ENCODE assay signal across 11 cellular contexts in the genomic region with DNA sequence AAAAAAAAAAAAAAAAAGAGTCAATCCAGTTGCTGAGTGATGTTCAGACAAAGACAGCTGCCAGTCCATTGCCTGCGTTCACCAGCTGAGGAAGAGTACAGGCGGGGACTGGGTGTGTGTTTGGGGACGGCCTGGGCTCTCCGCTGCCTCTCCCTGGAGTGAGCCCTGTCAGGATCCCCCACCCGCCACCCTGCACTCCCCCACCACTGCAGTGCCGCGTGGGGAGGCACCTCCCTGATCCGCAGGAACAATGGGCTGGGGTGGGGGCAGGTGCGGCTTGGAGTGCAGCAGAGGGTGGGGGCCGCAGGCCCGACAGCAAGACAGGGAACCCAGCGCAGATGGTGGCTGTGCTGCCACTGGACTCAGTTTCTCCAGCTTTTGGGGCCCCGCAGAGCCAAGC. TPM values are rescaled to one million over a fixed set of nuclear protein-coding genes. Genes with fewer than 3 reads are reported as not detected.
DNase-seq lines count a peak whose midpoint lies in the region; ATAC-seq and TF ChIP-seq lines count a peak whose summit lies in the region.
"Had no signal": no experiment of that assay in that cellular context is flagged by ENCODE, and none has a peak within 500 bp of the region (broad histone marks: within the 10 kb centered on the region; RNA-seq: fewer than 3 reads in every experiment).

No MANE protein-coding gene starts in this region.

- H3K4me1 ChIP-seq in RWPE2 (ENCODE audit: insufficient read depth, poor library complexity, severe bottlenecking) (no peaks in the 10 kb centered on the region), right atrium auricular region (peaks cover 0 to 13% of the 10 kb centered on the region in 2 donors), Karpas-422 (ENCODE audit: low read length) (no peaks in the 10 kb centered on the region)

- H3K9me3 ChIP-seq in RWPE2 (ENCODE audit: severe bottlenecking) (no peaks in the 10 kb centered on the region), right atrium auricular region (no peaks in the 10 kb centered on the region), Karpas-422 (ENCODE audit: low read length) (no peaks in the 10 kb centered on the region)

- no peak overlapping the region for H3K27ac Mint-ChIP-seq in endothelial cell (ENCODE audit: unreplicated experiment)

- H4K20me1 ChIP-seq in Karpas-422 (ENCODE audit: insufficient read depth, low read depth, low read length) = no peaks in the 10 kb centered on the region

- no peaks in the 10 kb centered on the region for H3K79me2 ChIP-seq in Karpas-422 (ENCODE audit: low read length)

- H3K36me3 ChIP-seq in RWPE2 (ENCODE audit: low read depth) (no peaks in the 10 kb centered on the region), right atrium auricular region (no peaks in the 10 kb centered on the region), Karpas-422 (ENCODE audit: insufficient read depth, low read length) (no peaks in the 10 kb centered on the region)

- H2AFZ ChIP-seq in Karpas-422 (ENCODE audit: low read length) = no peak overlapping the region

- no peak overlapping the region for H3K9ac ChIP-seq in Karpas-422 (ENCODE audit: low read length)

- H3K27me3 Mint-ChIP-seq in endothelial cell (ENCODE audit: unreplicated experiment) = peaks cover 30% of the 10 kb centered on the region

- no peaks in the 10 kb centered on the region for H3K9me3 Mint-ChIP-seq in endothelial cell (ENCODE audit: unreplicated experiment)

- H3K4me3 ChIP-seq in AG09309 (ENCODE audit: control insufficient read depth, low read depth, low read length) (peak overlapping the region; percentile 98), RWPE2 (ENCODE audit: severe bottlenecking) (peak overlapping the region; percentile 72), right atrium auricular region (peak overlapping the region; percentile 85 to 91), Karpas-422 (ENCODE audit: low read length) (no peak overlapping the region)

- no peak for ATAC-seq in RWPE2 (ENCODE audit: low read depth)
- ATAC-seq in HG03432 (IDR thresholded peaks at IDR 0.05; ENCODE audit: unreplicated experiment) = no peak
- ATAC-seq: left lobe of liver had no signal

- peaks cover 3% of the 10 kb centered on the region for H3K36me3 Mint-ChIP-seq in endothelial cell (ENCODE audit: low read depth, unreplicated experiment)

- H3K4me3 Mint-ChIP-seq in endothelial cell (ENCODE audit: unreplicated experiment) = no peak overlapping the region

- no peak for DNase-seq in AG09309 (ENCODE audit: low read depth)
- DNase-seq in RWPE2 (ENCODE audit: low spot score) = no peak
- no peak for DNase-seq in right atrium auricular region (ENCODE audit: low spot score)
- peak; percentile 71 for DNase-seq in posterior vena cava (ENCODE audit: low spot score)
- no peak for DNase-seq in Karpas-422
- DNase-seq in HEK293T (ENCODE audit: extremely low spot score) = no peak
- DNase-seq in endothelial cell (ENCODE audit: low spot score) = no peak
- DNase-seq: cerebellar nuclear complex, RPMI8226 had no signal

- POLR2A ChIA-PET in HEK293T (lab: Yijun Ruan, JAX) = no interaction called here

- no peak overlapping the region for H3K4me2 ChIP-seq in Karpas-422 (ENCODE audit: low read depth, low read length, poor library complexity, severe bottlenecking)

- H3K27me3 ChIP-seq in RWPE2 (ENCODE audit: insufficient read depth, poor library complexity, severe bottlenecking) (no peaks in the 10 kb centered on the region), right atrium auricular region (no peaks in the 10 kb centered on the region), Karpas-422 (ENCODE audit: low read length) (no peaks in the 10 kb centered on the region)

- peaks cover 6% of the 10 kb centered on the region for H3K4me1 Mint-ChIP-seq in endothelial cell (ENCODE audit: unreplicated experiment)

- CTCF ChIA-PET in HEK293T (lab: Yijun Ruan, JAX) = no interaction called here

- no peaks in the 10 kb centered on the region for H3K9me2 ChIP-seq in Karpas-422 (replicated peaks; ENCODE audit: insufficient read depth, low read length)

- TF ChIP-seq CTCF in AG09309 (IDR thresholded peaks at IDR 0.05; ENCODE audit: control insufficient read depth, insufficient read depth, low read depth, low read length, missing control alignments) (no peak), RWPE2 (IDR thresholded peaks at IDR 0.05; ENCODE audit: poor library complexity, severe bottlenecking) (no peak), right atrium auricular region (IDR thresholded peaks at IDR 0.05) (no peak), endothelial cell (IDR thresholded peaks at IDR 0.05; ENCODE audit: unreplicated experiment) (no peak)

- intact Hi-C loops in posterior vena cava (cut with DNase I) = loop anchor here (10.0 kb wide), 2 partner anchors 46 to 56 kb away; no protein-coding TSS in a partner anchor

- H3K27ac ChIP-seq in RWPE2 (ENCODE audit: poor library complexity, severe bottlenecking) (no peak overlapping the region), right atrium auricular region (peak overlapping the region; percentile 80 to 92), Karpas-422 (ENCODE audit: low read length) (no peak overlapping the region)

TF ChIP-seq in HEK293T, 16 proteins besides CTCF, POLR2A, EP300 and RAD21:
- TF ChIP-seq ARNT (IDR thresholded peaks at IDR 0.05) (no peak), FOXA1 (IDR thresholded peaks at IDR 0.05) (no peak), ELF4 (IDR thresholded peaks at IDR 0.05) (no peak), SP1 (IDR thresholded peaks at IDR 0.05) (no peak), SUZ12 (IDR thresholded peaks at IDR 0.05) (no peak), LEF1 (IDR thresholded peaks at IDR 0.05; ENCODE audit: borderline replicate concordance) (no peak), NFRKB (IDR thresholded peaks at IDR 0.05) (no peak), HDGF (IDR thresholded peaks at IDR 0.05; ENCODE audit: borderline replicate concordance) (no peak), FOXM1 (IDR thresholded peaks at IDR 0.05; ENCODE audit: borderline replicate concordance) (no peak), ZNF384 (IDR thresholded peaks at IDR 0.05) (no peak)
- TF ChIP-seq, protein P1, sequence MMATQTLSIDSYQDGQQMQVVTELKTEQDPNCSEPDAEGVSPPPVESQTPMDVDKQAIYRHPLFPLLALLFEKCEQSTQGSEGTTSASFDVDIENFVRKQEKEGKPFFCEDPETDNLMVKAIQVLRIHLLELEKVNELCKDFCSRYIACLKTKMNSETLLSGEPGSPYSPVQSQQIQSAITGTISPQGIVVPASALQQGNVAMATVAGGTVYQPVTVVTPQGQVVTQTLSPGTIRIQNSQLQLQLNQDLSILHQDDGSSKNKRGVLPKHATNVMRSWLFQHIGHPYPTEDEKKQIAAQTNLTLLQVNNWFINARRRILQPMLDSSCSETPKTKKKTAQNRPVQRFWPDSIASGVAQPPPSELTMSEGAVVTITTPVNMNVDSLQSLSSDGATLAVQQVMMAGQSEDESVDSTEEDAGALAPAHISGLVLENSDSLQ (IDR thresholded peaks at IDR 0.05) = no peak
TF ChIP-seq in HEK293T: peak in this region for 0.

RNA-seq across cellular contexts. Expression of a gene that starts 1.4 kb away (rescaled TPM):
- total RNA-seq in right atrium auricular region (10 to 100 TPM; 10.1 to 11.5 TPM), posterior vena cava (10 to 100 TPM; 20.5 to 20.8 TPM), endothelial cell (ENCODE audit: unreplicated experiment) (2.8 TPM)
- total RNA-seq in Karpas-422 (2014; rRNA removed; shearing (Covaris generic); ENCODE audit: low replicate concordance) = 0.07 TPM in 2 replicates

Comparison
In these comparisons a context has a peak if more than half of its experiments do, and no peak if none do; other contexts are left out.
1. H3K27ac ChIP-seq: peak in right atrium auricular region (2 of 2); none in RWPE2 (single experiment) and Karpas-422 (single experiment).